In genomic region chr3:160099855-160100254, GRCh38 we compare ENCODE assay signal across 16 cellular contexts.
DNase-seq lines count a peak whose midpoint lies in the region; ATAC-seq and TF ChIP-seq lines count a peak whose summit lies in the region.
"Had no signal": no experiment of that assay in that cellular context is flagged by ENCODE, and none has a peak within 500 bp of the region (broad histone marks: within the 10 kb centered on the region; RNA-seq: fewer than 3 reads in every experiment).

No MANE protein-coding gene starts in this region.

- H3K79me2 ChIP-seq in DOHH2 (ENCODE audit: control insufficient read depth, low read length): no peaks in the 10 kb centered on the region

- peaks cover 20% of the 10 kb centered on the region for H3K27me3 Mint-ChIP-seq in T-helper 17 cell

- H3K36me3 Mint-ChIP-seq in T-helper 17 cell (ENCODE audit: low read depth): peaks cover 3% of the 10 kb centered on the region
- H3K36me3 Mint-ChIP-seq: natural killer cell had no signal

- H3K4me3 Mint-ChIP-seq in T-helper 17 cell: no peak overlapping the region
- H3K4me3 Mint-ChIP-seq: natural killer cell had no signal

- H3K27ac ChIP-seq in DOHH2 (ENCODE audit: low read depth, low read length): no peak overlapping the region
- H3K27ac ChIP-seq: upper lobe of left lung, WERI-Rb-1 had no signal

- no peaks in the 10 kb centered on the region for H3K36me3 ChIP-seq in DOHH2 (ENCODE audit: control insufficient read depth, low read length)
- H3K36me3 ChIP-seq: upper lobe of left lung, WERI-Rb-1 had no signal

- H3K27ac Mint-ChIP-seq in T-helper 17 cell: no peak overlapping the region
- H3K27ac Mint-ChIP-seq: natural killer cell had no signal

- ATAC-seq in GM19324 (IDR thresholded peaks at IDR 0.05; ENCODE audit: low FRiP score, unreplicated experiment): peak; percentile 55
- peak; percentile 63 for ATAC-seq in HG02852 (IDR thresholded peaks at IDR 0.05; ENCODE audit: unreplicated experiment)
- ATAC-seq in HG03558 (IDR thresholded peaks at IDR 0.05; ENCODE audit: extremely low read depth, unreplicated experiment): peak; percentile 43
- ATAC-seq in T-helper 17 cell: no peak
- ATAC-seq: left cardiac atrium, natural killer cell had no signal

- no peaks in the 10 kb centered on the region for H3K27me3 ChIP-seq in DOHH2 (ENCODE audit: control insufficient read depth, low read length)
- H3K27me3 ChIP-seq: upper lobe of left lung had no signal

- no peaks in the 10 kb centered on the region; the same call in 1 of the 2 replicates for H3K9me2 ChIP-seq in DOHH2 (replicated peaks; ENCODE audit: control insufficient read depth, low read length)

- peak overlapping the region; percentile 47 for H3K4me2 ChIP-seq in DOHH2 (ENCODE audit: low read length)

- H3K9me3 ChIP-seq in DOHH2 (ENCODE audit: control insufficient read depth, insufficient read depth, low read length): no peaks in the 10 kb centered on the region
- H3K9me3 ChIP-seq in T-helper 17 cell (ENCODE audit: control insufficient read depth, low read length, poor library complexity, severe bottlenecking): no peaks in the 10 kb centered on the region
- H3K9me3 ChIP-seq: upper lobe of left lung had no signal

- no peaks in the 10 kb centered on the region for H3K4me1 Mint-ChIP-seq in T-helper 17 cell
- H3K4me1 Mint-ChIP-seq: natural killer cell had no signal

- DNase-seq in NCI-H2196 (lab: John Stamatoyannopoulos, UW; ENCODE audit: unreplicated experiment) (no peak), T-helper 17 cell (no peak), NCI-H526 (lab: John Stamatoyannopoulos, UW) (no peak)
- DNase-seq in activated T-cell treated with anti-CD3 and anti-CD28 coated beads, Interleukin-2, amount 50 U/mL, for 48 hours: no peak
- DNase-seq: activated T-cell treated with anti-CD3 and anti-CD28 coated beads, Interleukin-2, amount 50 U/mL, for 1 hour; DMS53; effector CD8-positive, alpha-beta T cell; left cardiac atrium; natural killer cell; NCI-H226; WERI-Rb-1 had no signal

- no peak for TF ChIP-seq CTCF in DOHH2 (IDR thresholded peaks at IDR 0.05; ENCODE audit: low read depth, low read length, poor library complexity, severe bottlenecking)

- H4K20me1 ChIP-seq in DOHH2 (ENCODE audit: control insufficient read depth, insufficient read depth, low read depth, low read length): no peaks in the 10 kb centered on the region

- H3K4me1 ChIP-seq in DOHH2 (ENCODE audit: control insufficient read depth, low read length): peaks cover 22% of the 10 kb centered on the region
- H3K4me1 ChIP-seq: upper lobe of left lung had no signal

- no peaks in the 10 kb centered on the region for H3F3A ChIP-seq in DOHH2 (ENCODE audit: control insufficient read depth, insufficient read depth)

- H3K4me3 ChIP-seq in DOHH2 (ENCODE audit: low read length): 0 out of 2 replicates have a peak overlapping the region, but pooled peaks have one; percentile 0
- H3K4me3 ChIP-seq: upper lobe of left lung had no signal
